Comparison of ENCODE assay signal across 6 cellular contexts in genomic region chr3:52198643-52199608, GRCh38. TPM values are rescaled to one million over a fixed set of nuclear protein-coding genes. Genes with fewer than 3 reads are reported as not detected.
A peak's percentile ranks its signal among the peaks of the same experiment; 100 is the strongest.
DNase-seq lines count a peak whose midpoint lies in the region; ATAC-seq and TF ChIP-seq lines count a peak whose summit lies in the region.

No MANE protein-coding gene starts in this region.

- H3K36me3 ChIP-seq in adrenal gland (replicated peaks in 1 of 2) (peaks cover 0 to 50% of the 10 kb centered on the region in 2 donors), muscle layer of colon (ENCODE audit: insufficient read depth, low read length) (peaks cover 41% of the 10 kb centered on the region)

- H3K9me3 ChIP-seq in adrenal gland (replicated peaks in 1 of 3): no peaks in the 10 kb centered on the region
- no peaks in the 10 kb centered on the region for H3K9me3 ChIP-seq in muscle layer of colon (ENCODE audit: low read length)

- H3K4me1 ChIP-seq in adrenal gland (replicated peaks in 1 of 2): peaks cover 52 to 91% of the 10 kb centered on the region in 2 donors
- peaks cover 38% of the 10 kb centered on the region for H3K4me1 ChIP-seq in muscle layer of colon (ENCODE audit: insufficient read depth, low read length)

- WGBS in adrenal gland, 4 donors: 17 to 25% (median 20%) methylated on average over 9 to 14 of the region's 14 CpGs

- H3K9ac ChIP-seq in muscle layer of colon (ENCODE audit: low read length): peak overlapping the region; percentile 85

- H3K27ac ChIP-seq in adrenal gland: peak overlapping the region; percentile 66 to 90 (median 76)
- H3K27ac ChIP-seq in muscle layer of colon (ENCODE audit: low read depth, low read length): peak overlapping the region; percentile 79

- peak overlapping the region; percentile 87 for H3K4me3 ChIP-seq in GM12875 (ENCODE audit: low read depth, low read length)
- H3K4me3 ChIP-seq in adrenal gland: peak overlapping the region; percentile 1 to 100 (median 70)
- H3K4me3 ChIP-seq in muscle layer of colon (ENCODE audit: low read depth in 1 of 2, low read length in 2 of 2): peak overlapping the region; percentile 90 to 95

- TF ChIP-seq CTCF in GM12875 (IDR thresholded peaks at IDR 0.05; ENCODE audit: borderline replicate concordance, insufficient read depth, low read depth, low read length): no peak
- TF ChIP-seq CTCF in adrenal gland (IDR thresholded peaks at IDR 0.05): no peak

- H3K27me3 ChIP-seq in adrenal gland (no peaks in the 10 kb centered on the region), muscle layer of colon (ENCODE audit: control insufficient read depth in 1 of 2, insufficient read depth in 2 of 2, low read length in 2 of 2) (no peaks in the 10 kb centered on the region)

- intact Hi-C loops in adrenal gland (cut with DNase I): no loop called here

- TF ChIP-seq POLR2A in adrenal gland (IDR thresholded peaks at IDR 0.05): no peak

- no peak for DNase-seq in adrenal gland
- DNase-seq in stimulated activated CD4-positive, alpha-beta T cell treated with anti-CD3 and anti-CD28 coated beads, Interleukin-4, amount 100 ng/mL, for 24 hours: no peak

- ATAC-seq in GM19463 (IDR thresholded peaks at IDR 0.05; ENCODE audit: unreplicated experiment) (no peak), GM21367 (IDR thresholded peaks at IDR 0.05; ENCODE audit: unreplicated experiment) (no peak)

RNA-seq across cellular contexts. Expression of gene ALAS1, which starts 1.0 kb away (rescaled TPM):
- total RNA-seq in adrenal gland: 1,000 to 10,000 TPM in 1 of 8 donors, 100 to 1,000 TPM in 7; 233 to 3,700 (median 694) TPM
- polyA plus RNA-seq in adrenal gland: 100 to 1,000 TPM in 2 of 3 donors, 10 to 100 TPM in 1; 64.9 to 849 (median 387) TPM

RNA-seq across cellular contexts. Expression of gene TLR9, which starts 26.5 kb away (rescaled TPM):
- total RNA-seq in adrenal gland: under 1 TPM in 4 of 8 donors, not detected in 4; under 0.01 to 0.61 (median 0.17) TPM
- under 1 TPM in 2 of 3 donors, not detected in 1; 0.34 to 0.56 TPM for polyA plus RNA-seq in adrenal gland

RNA-seq across cellular contexts. Expression of gene TWF2, which starts 40.0 kb away (rescaled TPM):
- total RNA-seq in adrenal gland: 10 to 100 TPM; 31.7 to 95.6 (median 59.4) TPM
- polyA plus RNA-seq in adrenal gland: 10 to 100 TPM; 13.6 to 28.2 (median 26.1) TPM

RNA-seq across cellular contexts. Expression of gene POC1A, which starts 44.7 kb away (rescaled TPM):
- 1 to 10 TPM; 2.9 to 8.4 (median 5.5) TPM for total RNA-seq in adrenal gland
- 1 to 10 TPM; 2.0 to 6.4 (median 2.8) TPM for polyA plus RNA-seq in adrenal gland

RNA-seq across cellular contexts. Expression of gene PPM1M, which starts 46.6 kb away (rescaled TPM):
- total RNA-seq in adrenal gland: 10 to 100 TPM; 10.5 to 28.0 (median 22.1) TPM
- 10 to 100 TPM in 2 of 3 donors, 1 to 10 TPM in 1; 9.1 to 29.8 (median 23.1) TPM for polyA plus RNA-seq in adrenal gland
